Comparison of ENCODE assay signal across 17 cellular contexts in the genomic region with DNA sequence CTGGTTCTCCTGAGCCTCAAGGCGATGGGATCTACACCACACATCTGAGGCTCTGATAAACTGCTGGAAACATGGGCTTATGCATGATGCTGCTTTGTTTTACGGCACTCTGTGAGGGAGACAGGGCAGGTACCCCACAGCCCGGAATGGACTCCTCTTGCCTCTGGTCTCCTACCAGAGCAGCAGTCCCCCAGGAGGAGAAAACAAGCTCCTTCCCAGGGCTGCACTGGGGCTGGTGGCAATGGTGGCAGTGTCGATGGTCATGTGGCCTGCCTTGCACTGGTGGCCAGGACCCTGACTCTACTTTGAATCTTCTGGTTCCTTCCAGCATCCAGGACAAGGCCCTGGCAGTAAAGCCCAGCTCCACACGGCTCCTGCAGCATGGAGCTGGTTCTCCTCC.
A peak's percentile ranks its signal among the peaks of the same experiment; 100 is the strongest.
DNase-seq lines count a peak whose midpoint lies in the region; ATAC-seq, FAIRE-seq and TF ChIP-seq lines count a peak whose summit lies in the region.
"Had no signal": no experiment of that assay in that cellular context is flagged by ENCODE, and none has a peak within 500 bp of the region (broad histone marks: within the 10 kb centered on the region; RNA-seq: fewer than 3 reads in every experiment).

No MANE protein-coding gene starts in this region.

- peak overlapping the region; percentile 84 for H3K27ac ChIP-seq in lower lobe of right lung
- H3K27ac ChIP-seq: SK-N-MC had no signal

- H3K4me3 ChIP-seq in lower lobe of right lung: no peak overlapping the region
- H3K4me3 ChIP-seq: GM23248, SK-N-MC had no signal

- H3K9me3 Mint-ChIP-seq in T-helper 2 cell treated with Interferon-gamma antibody and Interleukin-4, amounts not matched to agents 5 μg/mL and 100 μg/mL, for 36 hours: no peaks in the 10 kb centered on the region
- H3K9me3 Mint-ChIP-seq in activated B cell treated with CpG ODN at 0.5 μM for 24 hours: no peaks in the 10 kb centered on the region
- H3K9me3 Mint-ChIP-seq in stimulated activated memory B cell treated with anti-CD40 and anti-IgM and Interleukin-4, amounts not matched to agents 10 μg/mL and 1 μg/mL and 100 μg/mL, for 72 hours: no peaks in the 10 kb centered on the region
- H3K9me3 Mint-ChIP-seq: WTC11 had no signal

- intact Hi-C loops in activated B cell treated with CpG ODN at 0.5 μM for 24 hours (cut with micrococcal nuclease): loop anchor here (2.0 kb wide), 2 partner anchors 14 to 34 kb away; no protein-coding TSS in a partner anchor
- intact Hi-C loops in lower lobe of right lung (cut with DNase I): no loop called here

- H3K27me3 Mint-ChIP-seq in T-helper 2 cell treated with Interferon-gamma antibody and Interleukin-4, amounts not matched to agents 5 μg/mL and 100 μg/mL, for 36 hours (ENCODE audit: low read depth): no peaks in the 10 kb centered on the region
- no peaks in the 10 kb centered on the region for H3K27me3 Mint-ChIP-seq in activated B cell treated with CpG ODN at 0.5 μM for 24 hours
- no peaks in the 10 kb centered on the region for H3K27me3 Mint-ChIP-seq in stimulated activated memory B cell treated with anti-CD40 and anti-IgM and Interleukin-4, amounts not matched to agents 10 μg/mL and 1 μg/mL and 100 μg/mL, for 72 hours

- POLR2A ChIA-PET in activated B cell treated with CpG ODN at 0.5 μM for 24 hours (lab: Charles Lee): interaction anchor here (0.6 to 6.6 kb wide), 11 partner anchors 14 to 448 kb away, joined by 3 to 119 read pairs (median 22); partner anchors contain the start of gene IRF2BP2

- DNase-seq in T-helper 2 cell treated with Interferon-gamma antibody and Interleukin-4, amounts not matched to agents 5 μg/mL and 100 μg/mL, for 36 hours (ENCODE audit: low spot score): no peak
- DNase-seq in T-helper 2 cell: no peak
- DNase-seq in activated B cell treated with CpG ODN at 0.5 μM for 24 hours: no peak
- peak; percentile 18 for DNase-seq in lower lobe of right lung
- no peak for DNase-seq in urothelium cell line (ENCODE audit: low spot score)
- DNase-seq: 8988T; cerebellar nuclear complex; NCI-H1930; NCI-H774; stimulated activated CD4-positive, alpha-beta T cell treated with anti-CD3 and anti-CD28 coated beads, Interleukin-2, amount 100 ng/mL, for 24 hours; stimulated activated naive CD4-positive, alpha-beta T cell treated with Interleukin-2 at 50 U/mL for 16 hours had no signal

- H3K4me1 Mint-ChIP-seq in T-helper 2 cell treated with Interferon-gamma antibody and Interleukin-4, amounts not matched to agents 5 μg/mL and 100 μg/mL, for 36 hours (ENCODE audit: low read depth): peaks cover 42% of the 10 kb centered on the region
- H3K4me1 Mint-ChIP-seq in activated B cell treated with CpG ODN at 0.5 μM for 24 hours: peaks cover 52% of the 10 kb centered on the region
- H3K4me1 Mint-ChIP-seq in stimulated activated memory B cell treated with anti-CD40 and anti-IgM and Interleukin-4, amounts not matched to agents 10 μg/mL and 1 μg/mL and 100 μg/mL, for 72 hours: peaks cover 77% of the 10 kb centered on the region

- no peak overlapping the region for H3K4me3 Mint-ChIP-seq in T-helper 2 cell treated with Interferon-gamma antibody and Interleukin-4, amounts not matched to agents 5 μg/mL and 100 μg/mL, for 36 hours
- no peak overlapping the region for H3K4me3 Mint-ChIP-seq in activated B cell treated with CpG ODN at 0.5 μM for 24 hours
- H3K4me3 Mint-ChIP-seq in stimulated activated memory B cell treated with anti-CD40 and anti-IgM and Interleukin-4, amounts not matched to agents 10 μg/mL and 1 μg/mL and 100 μg/mL, for 72 hours: peak overlapping the region; percentile 32
- H3K4me3 Mint-ChIP-seq: WTC11 had no signal

- peaks cover 16% of the 10 kb centered on the region for H3K4me1 ChIP-seq in lower lobe of right lung

- H3K36me3 ChIP-seq in lower lobe of right lung: no peaks in the 10 kb centered on the region

- CTCF ChIA-PET in activated B cell treated with CpG ODN at 0.5 μM for 24 hours (lab: Charles Lee): interaction anchor here (1.2 to 2.3 kb wide), 3 partner anchors 25 to 37 kb away, joined by 3 to 11 read pairs (median 5); no protein-coding TSS in a partner anchor

- TF ChIP-seq CTCF in activated B cell treated with CpG ODN at 0.5 μM for 24 hours (IDR thresholded peaks at IDR 0.05) (no peak), lower lobe of right lung (IDR thresholded peaks at IDR 0.05) (no peak)

- no peak for ATAC-seq in activated B cell treated with CpG ODN at 0.5 μM for 24 hours (ENCODE audit: low read depth)
- no peak for ATAC-seq in lower lobe of right lung
- no peak for ATAC-seq in stimulated activated memory B cell treated with anti-CD40 and anti-IgM and Interleukin-4, amounts not matched to agents 10 μg/mL and 1 μg/mL and 100 μg/mL, for 72 hours
- no peak for ATAC-seq in GM19035 (IDR thresholded peaks at IDR 0.05; ENCODE audit: unreplicated experiment)
- ATAC-seq in GM21447 (IDR thresholded peaks at IDR 0.05; ENCODE audit: unreplicated experiment): no peak

- peak overlapping the region; percentile 47 for H3K27ac Mint-ChIP-seq in T-helper 2 cell treated with Interferon-gamma antibody and Interleukin-4, amounts not matched to agents 5 μg/mL and 100 μg/mL, for 36 hours
- H3K27ac Mint-ChIP-seq in activated B cell treated with CpG ODN at 0.5 μM for 24 hours: peak overlapping the region; percentile 72
- H3K27ac Mint-ChIP-seq in stimulated activated memory B cell treated with anti-CD40 and anti-IgM and Interleukin-4, amounts not matched to agents 10 μg/mL and 1 μg/mL and 100 μg/mL, for 72 hours: peak overlapping the region; percentile 98
- H3K27ac Mint-ChIP-seq: WTC11 had no signal

- no peak for FAIRE-seq in urothelium cell line (lab: Jason Lieb, UNC)

- H3K9me3 ChIP-seq in lower lobe of right lung: no peaks in the 10 kb centered on the region

- no peaks in the 10 kb centered on the region for H3K27me3 ChIP-seq in lower lobe of right lung (ENCODE audit: low read depth)

- H3K36me3 Mint-ChIP-seq in T-helper 2 cell treated with Interferon-gamma antibody and Interleukin-4, amounts not matched to agents 5 μg/mL and 100 μg/mL, for 36 hours (ENCODE audit: low read depth): no peaks in the 10 kb centered on the region
- no peaks in the 10 kb centered on the region for H3K36me3 Mint-ChIP-seq in activated B cell treated with CpG ODN at 0.5 μM for 24 hours (ENCODE audit: low read depth)
- no peaks in the 10 kb centered on the region for H3K36me3 Mint-ChIP-seq in stimulated activated memory B cell treated with anti-CD40 and anti-IgM and Interleukin-4, amounts not matched to agents 10 μg/mL and 1 μg/mL and 100 μg/mL, for 72 hours
- H3K36me3 Mint-ChIP-seq: WTC11 had no signal

Comparison
In these comparisons a context has a peak if more than half of its experiments do, and no peak if none do; other contexts are left out.
1. H3K27ac Mint-ChIP-seq: peak in every context shown above with its lines; median percentile 98 in stimulated activated memory B cell treated with anti-CD40 and anti-IgM and Interleukin-4, amounts not matched to agents 10 μg/mL and 1 μg/mL and 100 μg/mL, for 72 hours; 72 in activated B cell treated with CpG ODN at 0.5 μM for 24 hours; 47 in T-helper 2 cell treated with Interferon-gamma antibody and Interleukin-4, amounts not matched to agents 5 μg/mL and 100 μg/mL, for 36 hours.